1 cellular context compared by ENCODE assay signal in the genomic region with DNA sequence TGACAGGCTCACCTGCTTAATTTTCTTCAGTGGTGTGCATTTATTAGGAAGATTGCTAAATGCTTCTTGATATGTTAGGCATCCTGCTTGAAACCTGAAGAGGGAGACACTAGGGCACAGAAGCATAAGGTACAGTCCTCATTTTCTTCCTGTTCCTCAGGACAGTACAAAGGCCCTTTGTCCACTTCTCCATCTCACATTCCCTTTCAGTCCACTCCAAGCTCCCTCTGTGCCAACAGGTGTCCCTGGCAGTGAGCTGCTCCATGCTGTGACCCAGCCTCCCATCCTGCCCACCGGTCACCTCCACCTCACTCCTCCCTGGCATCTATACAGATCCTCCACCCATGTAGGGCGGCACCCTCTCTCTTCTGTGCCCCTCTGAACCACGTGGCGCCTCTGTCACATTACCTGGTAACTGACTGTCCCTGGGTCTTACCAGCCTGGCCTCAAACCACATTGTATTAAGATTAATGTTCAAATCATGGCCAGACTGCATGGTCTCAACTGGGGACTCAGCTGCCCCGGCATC.
TF ChIP-seq lines count a peak whose summit lies in the region.

No MANE protein-coding gene starts in this region.

TF ChIP-seq in HCT116, 20 proteins besides CTCF, POLR2A, EP300 and RAD21:
- TF ChIP-seq JUND (IDR thresholded peaks at IDR 0.05): no peak
